ENCODE assay signal across 17 cellular contexts in genomic region chr1:32944180-32944579, GRCh38. TPM values are rescaled to one million over a fixed set of nuclear protein-coding genes. Genes with fewer than 3 reads are reported as not detected.
DNase-seq lines count a peak whose midpoint lies in the region; ATAC-seq and TF ChIP-seq lines count a peak whose summit lies in the region.
"Had no signal": no experiment of that assay in that cellular context is flagged by ENCODE, and none has a peak within 500 bp of the region (broad histone marks: within the 10 kb centered on the region; RNA-seq: fewer than 3 reads in every experiment).

No MANE protein-coding gene starts in this region.

- H3K4me3 ChIP-seq in CD4-positive, CD25-positive, alpha-beta regulatory T cell (ENCODE audit: low read depth, low read length), result no peak overlapping the region
- H3K4me3 ChIP-seq in right lobe of liver (no peak overlapping the region), A673 (ENCODE audit: low read depth, low read length, poor library complexity, severe bottlenecking) (no peak overlapping the region)
- H3K4me3 ChIP-seq: BLaER1 treated with 17β-estradiol and CSF1 and Interleukin-3, amounts not matched to agents 10 nM and 100 nM; GM23338 had no signal

- no peak overlapping the region for H3K4me3 Mint-ChIP-seq in activated CD8-positive, alpha-beta memory T cell treated with anti-CD3 and anti-CD28 coated beads, Interleukin-2, amount 10 ng/mL, durations not matched to agents 7 days and 5 days
- no peak overlapping the region for H3K4me3 Mint-ChIP-seq in CD4-positive, CD25-positive, alpha-beta regulatory T cell
- H3K4me3 Mint-ChIP-seq in activated T-helper 17 cell treated with anti-CD3 and anti-CD28 coated beads, Interleukin-2, amount 50 U/mL, for 72 hours, result no peak overlapping the region
- no peak overlapping the region for H3K4me3 Mint-ChIP-seq in activated T-helper 2 cell treated with anti-CD3 and anti-CD28 coated beads, Interferon-gamma antibody, Interleukin-2, Interleukin-4, amounts not matched to agents 10 μg/mL and 5 μg/mL and 100 μg/mL, durations not matched to agents 14 hours and 24 hours and 36 hours (ENCODE audit: low read depth)
- H3K4me3 Mint-ChIP-seq: B cell, GM23338 had no signal

- H3K27me3 Mint-ChIP-seq in activated CD8-positive, alpha-beta memory T cell treated with anti-CD3 and anti-CD28 coated beads, Interleukin-2, amount 10 ng/mL, durations not matched to agents 7 days and 5 days, result no peaks in the 10 kb centered on the region
- peaks cover 4% of the 10 kb centered on the region for H3K27me3 Mint-ChIP-seq in CD4-positive, CD25-positive, alpha-beta regulatory T cell
- H3K27me3 Mint-ChIP-seq in activated T-helper 17 cell treated with anti-CD3 and anti-CD28 coated beads, Interleukin-2, amount 50 U/mL, for 72 hours, result no peaks in the 10 kb centered on the region
- no peaks in the 10 kb centered on the region for H3K27me3 Mint-ChIP-seq in activated T-helper 2 cell treated with anti-CD3 and anti-CD28 coated beads, Interferon-gamma antibody, Interleukin-2, Interleukin-4, amounts not matched to agents 10 μg/mL and 5 μg/mL and 100 μg/mL, durations not matched to agents 14 hours and 24 hours and 36 hours (ENCODE audit: low read depth)
- H3K27me3 Mint-ChIP-seq: B cell had no signal

- no peaks in the 10 kb centered on the region for H3K4me1 ChIP-seq in CD4-positive, CD25-positive, alpha-beta regulatory T cell (ENCODE audit: control insufficient read depth, insufficient read depth, low read length, poor library complexity, severe bottlenecking)
- H3K4me1 ChIP-seq in right lobe of liver (peaks cover 0 to 32% (median 3%) of the 10 kb centered on the region in 4 donors), A673 (ENCODE audit: insufficient read depth, low read length, poor library complexity, severe bottlenecking) (peaks cover 4% of the 10 kb centered on the region)

- intact Hi-C loops in right lobe of liver (cut with DNase I) (loop anchor here in 1 of 2 donors (10.0 kb wide), 1 partner anchor 111 kb away; no protein-coding TSS in a partner anchor), A673 (cut with micrococcal nuclease; ENCODE audit: unreplicated experiment) (no loop called here)
- intact Hi-C loops in activated T-helper 2 cell treated with anti-CD3 and anti-CD28 coated beads, Interferon-gamma antibody, Interleukin-2, Interleukin-4, amounts not matched to agents 10 μg/mL and 5 μg/mL and 100 μg/mL, durations not matched to agents 14 hours and 24 hours and 36 hours (cut with micrococcal nuclease), result no loop called here

- ATAC-seq in activated CD8-positive, alpha-beta memory T cell treated with anti-CD3 and anti-CD28 coated beads, Interleukin-2, amount 10 ng/mL, durations not matched to agents 7 days and 5 days, result no peak
- no peak for ATAC-seq in CD4-positive, CD25-positive, alpha-beta regulatory T cell (ENCODE audit: low read depth in 2 of 2)
- no peak for ATAC-seq in activated T-helper 17 cell treated with anti-CD3 and anti-CD28 coated beads, Interleukin-2, amount 50 U/mL, for 72 hours (replicated peaks)
- ATAC-seq in right lobe of liver (peak; percentile 60 to 78 (median 64)), GM18519 (IDR thresholded peaks at IDR 0.05; ENCODE audit: low FRiP score, unreplicated experiment) (no peak)
- ATAC-seq: GM23338 had no signal

- peaks cover 50% of the 10 kb centered on the region for H3K36me3 Mint-ChIP-seq in activated CD8-positive, alpha-beta memory T cell treated with anti-CD3 and anti-CD28 coated beads, Interleukin-2, amount 10 ng/mL, durations not matched to agents 7 days and 5 days
- peaks cover 64% of the 10 kb centered on the region for H3K36me3 Mint-ChIP-seq in CD4-positive, CD25-positive, alpha-beta regulatory T cell
- H3K36me3 Mint-ChIP-seq in activated T-helper 17 cell treated with anti-CD3 and anti-CD28 coated beads, Interleukin-2, amount 50 U/mL, for 72 hours (ENCODE audit: low read depth), result peaks cover 100% of the 10 kb centered on the region
- H3K36me3 Mint-ChIP-seq in activated T-helper 2 cell treated with anti-CD3 and anti-CD28 coated beads, Interferon-gamma antibody, Interleukin-2, Interleukin-4, amounts not matched to agents 10 μg/mL and 5 μg/mL and 100 μg/mL, durations not matched to agents 14 hours and 24 hours and 36 hours (ENCODE audit: low read depth), result peaks cover 80% of the 10 kb centered on the region

- H3K36me3 ChIP-seq in CD4-positive, CD25-positive, alpha-beta regulatory T cell (ENCODE audit: control insufficient read depth, insufficient read depth, low read length), result peaks cover 76% of the 10 kb centered on the region
- H3K36me3 ChIP-seq in right lobe of liver, result peaks cover 0 to 45% (median 8%) of the 10 kb centered on the region in 4 donors
- H3K36me3 ChIP-seq in A673 (ENCODE audit: insufficient read depth, low read length, poor library complexity, severe bottlenecking), result peaks cover 3% of the 10 kb centered on the region

- no peak for TF ChIP-seq POLR2A in right lobe of liver (IDR thresholded peaks at IDR 0.05)

- no peak overlapping the region for H3K27ac ChIP-seq in CD4-positive, CD25-positive, alpha-beta regulatory T cell (ENCODE audit: insufficient read depth, low read length, poor library complexity, severe bottlenecking)
- H3K27ac ChIP-seq in right lobe of liver, result no peak overlapping the region
- H3K27ac ChIP-seq in A673 (ENCODE audit: low read depth, low read length, poor library complexity, severe bottlenecking), result no peak overlapping the region
- H3K27ac ChIP-seq: BLaER1 treated with 17β-estradiol and CSF1 and Interleukin-3, amounts not matched to agents 10 nM and 100 nM; HL-60 had no signal

- peak overlapping the region; percentile 33 for H3K27ac Mint-ChIP-seq in activated CD8-positive, alpha-beta memory T cell treated with anti-CD3 and anti-CD28 coated beads, Interleukin-2, amount 10 ng/mL, durations not matched to agents 7 days and 5 days
- H3K27ac Mint-ChIP-seq in CD4-positive, CD25-positive, alpha-beta regulatory T cell, result peak overlapping the region in 2 of 3 donors; percentile 17 to 18
- peak overlapping the region; percentile 55 for H3K27ac Mint-ChIP-seq in activated T-helper 17 cell treated with anti-CD3 and anti-CD28 coated beads, Interleukin-2, amount 50 U/mL, for 72 hours
- no peak overlapping the region for H3K27ac Mint-ChIP-seq in activated T-helper 2 cell treated with anti-CD3 and anti-CD28 coated beads, Interferon-gamma antibody, Interleukin-2, Interleukin-4, amounts not matched to agents 10 μg/mL and 5 μg/mL and 100 μg/mL, durations not matched to agents 14 hours and 24 hours and 36 hours
- H3K27ac Mint-ChIP-seq: B cell, GM23338 had no signal

- H3K9me3 ChIP-seq in CD4-positive, CD25-positive, alpha-beta regulatory T cell (ENCODE audit: control insufficient read depth in 2 of 2, low read length in 2 of 2), result no peaks in the 10 kb centered on the region
- H3K9me3 ChIP-seq in right lobe of liver (no peaks in the 10 kb centered on the region), A673 (ENCODE audit: low read depth, low read length, poor library complexity, severe bottlenecking) (no peaks in the 10 kb centered on the region)
- H3K9me3 ChIP-seq: BLaER1 treated with 17β-estradiol and CSF1 and Interleukin-3, amounts not matched to agents 10 nM and 100 nM; Caco-2 had no signal

- POLR2A ChIA-PET in A673 (lab: Charles Lee; ENCODE audit: low non-redundant PET), result no interaction called here

- H3K9me3 Mint-ChIP-seq in activated CD8-positive, alpha-beta memory T cell treated with anti-CD3 and anti-CD28 coated beads, Interleukin-2, amount 10 ng/mL, durations not matched to agents 7 days and 5 days (ENCODE audit: low read depth), result no peaks in the 10 kb centered on the region
- H3K9me3 Mint-ChIP-seq in CD4-positive, CD25-positive, alpha-beta regulatory T cell, result no peaks in the 10 kb centered on the region
- H3K9me3 Mint-ChIP-seq in activated T-helper 17 cell treated with anti-CD3 and anti-CD28 coated beads, Interleukin-2, amount 50 U/mL, for 72 hours, result no peaks in the 10 kb centered on the region
- no peaks in the 10 kb centered on the region for H3K9me3 Mint-ChIP-seq in activated T-helper 2 cell treated with anti-CD3 and anti-CD28 coated beads, Interferon-gamma antibody, Interleukin-2, Interleukin-4, amounts not matched to agents 10 μg/mL and 5 μg/mL and 100 μg/mL, durations not matched to agents 14 hours and 24 hours and 36 hours
- H3K9me3 Mint-ChIP-seq: GM23338 had no signal

- H3K4me1 Mint-ChIP-seq in activated CD8-positive, alpha-beta memory T cell treated with anti-CD3 and anti-CD28 coated beads, Interleukin-2, amount 10 ng/mL, durations not matched to agents 7 days and 5 days, result peaks cover 30% of the 10 kb centered on the region
- peaks cover 4 to 14% (median 12%) of the 10 kb centered on the region in 4 donors for H3K4me1 Mint-ChIP-seq in CD4-positive, CD25-positive, alpha-beta regulatory T cell
- H3K4me1 Mint-ChIP-seq in activated T-helper 17 cell treated with anti-CD3 and anti-CD28 coated beads, Interleukin-2, amount 50 U/mL, for 72 hours, result peaks cover 26% of the 10 kb centered on the region
- peaks cover 44% of the 10 kb centered on the region for H3K4me1 Mint-ChIP-seq in activated T-helper 2 cell treated with anti-CD3 and anti-CD28 coated beads, Interferon-gamma antibody, Interleukin-2, Interleukin-4, amounts not matched to agents 10 μg/mL and 5 μg/mL and 100 μg/mL, durations not matched to agents 14 hours and 24 hours and 36 hours (ENCODE audit: low read depth)
- H3K4me1 Mint-ChIP-seq: B cell, GM23338 had no signal

- CTCF ChIA-PET in activated CD8-positive, alpha-beta memory T cell treated with anti-CD3 and anti-CD28 coated beads, Interleukin-2, amount 10 ng/mL, durations not matched to agents 7 days and 5 days (lab: Charles Lee), result interaction anchor here (0.6 to 1.7 kb wide), 6 partner anchors 10 to 142 kb away, joined by 3 to 6 read pairs (median 4); no protein-coding TSS in a partner anchor
- CTCF ChIA-PET in A673 (lab: Charles Lee), result no interaction called here

- no TSS peak for BruUV-seq in A673 (replicated peaks; lab: Mats Ljungman, UMichigan)

- no peak for DNase-seq in activated CD8-positive, alpha-beta memory T cell treated with anti-CD3 and anti-CD28 coated beads, Interleukin-2, amount 10 ng/mL, durations not matched to agents 7 days and 5 days
- DNase-seq in activated CD8-positive, alpha-beta memory T cell treated with anti-CD3 and anti-CD28 coated beads for 24 hours, result no peak
- DNase-seq in CD4-positive, CD25-positive, alpha-beta regulatory T cell, result no peak
- DNase-seq in right lobe of liver (no peak), A673 (ENCODE audit: low spot score) (no peak)
- no peak for DNase-seq in activated T-helper 2 cell treated with anti-CD3 and anti-CD28 coated beads, Interferon-gamma antibody, Interleukin-2, Interleukin-4, amounts not matched to agents 10 μg/mL and 5 μg/mL and 100 μg/mL, durations not matched to agents 14 hours and 24 hours and 36 hours (ENCODE audit: low spot score)
- DNase-seq: 8988T, Caco-2, HCEC 1CT, IMR-90 had no signal

- TF ChIP-seq CTCF in right lobe of liver (IDR thresholded peaks at IDR 0.05) (no peak), A673 (conservative IDR thresholded peaks at IDR 0.05; ENCODE audit: low read depth, low read length) (no peak)

- H3K27me3 ChIP-seq in CD4-positive, CD25-positive, alpha-beta regulatory T cell (ENCODE audit: control insufficient read depth, insufficient read depth, low read length), result no peaks in the 10 kb centered on the region
- no peaks in the 10 kb centered on the region for H3K27me3 ChIP-seq in right lobe of liver
- H3K27me3 ChIP-seq in A673 (replicated peaks; ENCODE audit: insufficient read depth, low read depth, low read length, poor library complexity), result no peaks in the 10 kb centered on the region
- H3K27me3 ChIP-seq: BLaER1 treated with 17β-estradiol and CSF1 and Interleukin-3, amounts not matched to agents 10 nM and 100 nM had no signal

RNA-seq across cellular contexts. Expression of gene RNF19B, which starts 20.4 kb away (rescaled TPM):
- total RNA-seq in activated CD8-positive, alpha-beta memory T cell treated with anti-CD3 and anti-CD28 coated beads, Interleukin-2, amount 10 ng/mL, durations not matched to agents 7 days and 5 days, result 10 to 100 TPM; 31.6 to 47.4 TPM
- 44.9 TPM for total RNA-seq in CD4-positive, CD25-positive, alpha-beta regulatory T cell
- 1 to 10 TPM; 2.0 to 2.6 (median 2.4) TPM for polyA plus RNA-seq in CD4-positive, CD25-positive, alpha-beta regulatory T cell
- 10 to 100 TPM; 32.2 to 65.6 TPM for total RNA-seq in activated T-helper 17 cell treated with anti-CD3 and anti-CD28 coated beads, Interleukin-2, amount 50 U/mL, for 72 hours
- 10 to 100 TPM in 3 of 6 experiments, 1 to 10 TPM in 3; 4.6 to 12.1 (median 8.3) TPM for total RNA-seq in right lobe of liver
- total RNA-seq in activated T-helper 2 cell treated with anti-CD3 and anti-CD28 coated beads, Interferon-gamma antibody, Interleukin-2, Interleukin-4, amounts not matched to agents 10 μg/mL and 5 μg/mL and 100 μg/mL, durations not matched to agents 14 hours and 24 hours and 36 hours, result 50.4 and 52.5 TPM in 2 replicates
- 14.3 and 14.5 TPM in 2 replicates for total RNA-seq in A673 (2021)

RNA-seq across cellular contexts. Expression of gene TMEM54, which starts 43.0 kb away (rescaled TPM):
- total RNA-seq in activated CD8-positive, alpha-beta memory T cell treated with anti-CD3 and anti-CD28 coated beads, Interleukin-2, amount 10 ng/mL, durations not matched to agents 7 days and 5 days, result not detected
- not detected for total RNA-seq in CD4-positive, CD25-positive, alpha-beta regulatory T cell
- polyA plus RNA-seq in CD4-positive, CD25-positive, alpha-beta regulatory T cell, result not detected
- total RNA-seq in activated T-helper 17 cell treated with anti-CD3 and anti-CD28 coated beads, Interleukin-2, amount 50 U/mL, for 72 hours, result under 1 TPM; 0.37 to 0.80 TPM
- total RNA-seq in right lobe of liver (10 to 100 TPM in 3 of 6 experiments, 1 to 10 TPM in 3; 3.9 to 14.4 (median 9.0) TPM), A673 (2021) (3.2 and 4.8 TPM in 2 replicates)
- 0.66 and 1.5 TPM in 2 replicates for total RNA-seq in activated T-helper 2 cell treated with anti-CD3 and anti-CD28 coated beads, Interferon-gamma antibody, Interleukin-2, Interleukin-4, amounts not matched to agents 10 μg/mL and 5 μg/mL and 100 μg/mL, durations not matched to agents 14 hours and 24 hours and 36 hours
- total RNA-seq: B cell had no signal

RNA-seq across cellular contexts. Expression of gene HPCA, which starts 57.9 kb away (rescaled TPM):
- total RNA-seq in activated CD8-positive, alpha-beta memory T cell treated with anti-CD3 and anti-CD28 coated beads, Interleukin-2, amount 10 ng/mL, durations not matched to agents 7 days and 5 days, result under 1 TPM in 1 of 2 experiments, not detected in 1; 0.35 TPM
- total RNA-seq in CD4-positive, CD25-positive, alpha-beta regulatory T cell, result not detected
- polyA plus RNA-seq in CD4-positive, CD25-positive, alpha-beta regulatory T cell, result not detected
- total RNA-seq in activated T-helper 17 cell treated with anti-CD3 and anti-CD28 coated beads, Interleukin-2, amount 50 U/mL, for 72 hours, result under 1 TPM in 1 of 2 donors, not detected in 1; 0.98 TPM
- total RNA-seq in right lobe of liver (not detected), A673 (2021) (0.69 and 0.98 TPM in 2 replicates)
- total RNA-seq in activated T-helper 2 cell treated with anti-CD3 and anti-CD28 coated beads, Interferon-gamma antibody, Interleukin-2, Interleukin-4, amounts not matched to agents 10 μg/mL and 5 μg/mL and 100 μg/mL, durations not matched to agents 14 hours and 24 hours and 36 hours, result 0.62 TPM in 1 of 2 replicates, not detected in the other
- total RNA-seq: B cell, Caco-2, HT1080, IMR-90 had no signal

Comparison
In these comparisons a context has a peak if more than half of its experiments do, and no peak if none do; other contexts are left out.
1. ATAC-seq: peak in right lobe of liver (4 of 4); none in activated CD8-positive, alpha-beta memory T cell treated with anti-CD3 and anti-CD28 coated beads, Interleukin-2, amount 10 ng/mL, durations not matched to agents 7 days and 5 days (single experiment), CD4-positive, CD25-positive, alpha-beta regulatory T cell (0 of 2), activated T-helper 17 cell treated with anti-CD3 and anti-CD28 coated beads, Interleukin-2, amount 50 U/mL, for 72 hours (single experiment) and GM18519 (single experiment).